ENCODE assay signal across 8 cellular contexts in the genomic region with DNA sequence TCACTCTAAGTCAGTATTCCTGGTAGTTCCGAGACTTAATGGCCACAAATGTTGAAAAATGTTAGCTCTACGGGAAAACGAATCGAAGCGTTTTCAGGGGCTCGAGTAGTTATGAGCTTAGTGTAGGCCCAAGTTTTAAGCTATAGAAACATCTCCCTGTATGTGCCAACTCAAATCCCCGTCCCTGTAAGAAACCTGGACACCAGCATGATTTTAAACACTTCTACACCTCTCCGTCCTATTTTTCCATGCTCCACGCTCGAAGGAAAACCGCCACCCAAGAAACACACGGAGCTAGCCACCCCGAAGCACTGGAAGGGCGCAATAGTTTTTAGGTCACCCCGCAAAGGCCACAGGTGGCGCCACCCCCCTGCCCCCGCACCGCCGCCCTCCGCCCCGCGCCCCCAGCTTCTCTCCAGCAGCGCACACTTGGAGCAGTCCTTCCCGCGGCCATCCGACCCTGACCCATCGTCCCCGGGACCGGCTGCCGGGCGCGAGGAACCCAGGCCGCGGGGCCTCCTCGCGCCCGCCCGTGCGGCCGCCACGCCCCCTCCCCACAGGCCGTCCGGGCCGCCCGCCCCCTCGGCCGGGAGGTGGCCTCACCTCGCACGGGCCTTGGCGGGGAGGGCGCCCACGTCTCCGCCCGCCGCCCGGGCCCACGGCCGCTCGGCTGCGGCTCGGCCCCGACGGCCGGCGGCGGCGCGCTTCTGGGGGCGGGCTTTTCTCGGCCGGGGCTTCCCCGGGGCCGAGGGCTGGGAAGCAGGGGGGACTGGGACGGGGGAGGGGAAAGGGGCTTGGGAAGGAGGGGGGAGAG. TPM values are rescaled to one million over a fixed set of nuclear protein-coding genes. Genes with fewer than 3 reads are reported as not detected.
A peak's percentile ranks its signal among the peaks of the same experiment; 100 is the strongest.
DNase-seq lines count a peak whose midpoint lies in the region; ATAC-seq and TF ChIP-seq lines count a peak whose summit lies in the region.

No MANE protein-coding gene starts in this region.

- peak overlapping the region; percentile 92 to 99 (median 95) for H3K9ac ChIP-seq in BLaER1 treated with 17β-estradiol and CSF1 and Interleukin-3, amounts not matched to agents 10 nM and 100 nM
- H3K9ac ChIP-seq in OCI-LY1 (ENCODE audit: low read length): peak overlapping the region; percentile 85

- H3K9me3 ChIP-seq in BLaER1 treated with 17β-estradiol and CSF1 and Interleukin-3, amounts not matched to agents 10 nM and 100 nM (replicated peaks in 1 of 11): no peaks in the 10 kb centered on the region
- H3K9me3 ChIP-seq in OCI-LY1 (ENCODE audit: low read length): no peaks in the 10 kb centered on the region
- no peaks in the 10 kb centered on the region for H3K9me3 ChIP-seq in hepatocyte (ENCODE audit: low read depth)

- peak; percentile 12 for TF ChIP-seq CTCF in OCI-LY1 (IDR thresholded peaks at IDR 0.05; ENCODE audit: low read length)
- TF ChIP-seq CTCF in hepatocyte (IDR thresholded peaks at IDR 0.05; ENCODE audit: poor library complexity): peak; percentile 24

- DNase-seq in amniotic epithelial cell (ENCODE audit: low read depth) (peak; percentile 20), hepatocyte (ENCODE audit: low spot score) (no peak), skeletal muscle cell (ENCODE audit: low read depth) (no peak), HPDE6-E6E7 (ENCODE audit: extremely low spot score) (no peak)

- peak overlapping the region; percentile 59 to 80 (median 72) for H3K4me3 ChIP-seq in BLaER1 treated with 17β-estradiol and CSF1 and Interleukin-3, amounts not matched to agents 10 nM and 100 nM
- H3K4me3 ChIP-seq in OCI-LY1 (ENCODE audit: low read depth, low read length, poor library complexity, severe bottlenecking) (peak overlapping the region; percentile 78), hepatocyte (peak overlapping the region; percentile 55), skeletal muscle cell (ENCODE audit: low read depth, low read length) (peak overlapping the region; percentile 54)

- peaks cover 21% of the 10 kb centered on the region for H3K79me2 ChIP-seq in OCI-LY1 (ENCODE audit: insufficient read depth, low read length)
- H3K79me2 ChIP-seq in hepatocyte: peaks cover 47% of the 10 kb centered on the region

- ATAC-seq in GM18858 (IDR thresholded peaks at IDR 0.05; ENCODE audit: unreplicated experiment): peak; percentile 26
- ATAC-seq in HG03060 (IDR thresholded peaks at IDR 0.05; ENCODE audit: low read depth, unreplicated experiment): peak; percentile 6

- no peaks in the 10 kb centered on the region for H3K27me3 ChIP-seq in BLaER1 treated with 17β-estradiol and CSF1 and Interleukin-3, amounts not matched to agents 10 nM and 100 nM
- H3K27me3 ChIP-seq in OCI-LY1 (ENCODE audit: insufficient read depth, low read length) (no peaks in the 10 kb centered on the region), hepatocyte (no peaks in the 10 kb centered on the region)

- WGBS in hepatocyte (ENCODE audit: low lambda C conversion rate, missing lambda C conversion rate): 2% methylated on average over 58 of the region's 74 CpGs

- H3F3A ChIP-seq in OCI-LY1 (ENCODE audit: insufficient read depth, low read length): no peaks in the 10 kb centered on the region

- no peaks in the 10 kb centered on the region; a peak in 1 of 22 replicates for H4K20me1 ChIP-seq in BLaER1 treated with 17β-estradiol and CSF1 and Interleukin-3, amounts not matched to agents 10 nM and 100 nM
- H4K20me1 ChIP-seq in OCI-LY1 (ENCODE audit: insufficient read depth, low read length) (no peaks in the 10 kb centered on the region), hepatocyte (ENCODE audit: insufficient read depth, poor library complexity, severe bottlenecking) (no peaks in the 10 kb centered on the region)

- peak overlapping the region; percentile 91 to 98 (median 95) for H3K27ac ChIP-seq in BLaER1 treated with 17β-estradiol and CSF1 and Interleukin-3, amounts not matched to agents 10 nM and 100 nM
- H3K27ac ChIP-seq in OCI-LY1 (ENCODE audit: low read depth, low read length, poor library complexity, severe bottlenecking) (peak overlapping the region; percentile 60), hepatocyte (peak overlapping the region; percentile 97)

- H3K4me2 ChIP-seq in BLaER1 treated with 17β-estradiol and CSF1 and Interleukin-3, amounts not matched to agents 10 nM and 100 nM: peak overlapping the region; percentile 75 to 98 (median 89)
- H3K4me2 ChIP-seq in OCI-LY1 (ENCODE audit: low read length): peak overlapping the region; percentile 94
- peak overlapping the region; percentile 77 for H3K4me2 ChIP-seq in hepatocyte

- H3K36me3 ChIP-seq in BLaER1 treated with 17β-estradiol and CSF1 and Interleukin-3, amounts not matched to agents 10 nM and 100 nM: peaks cover 7 to 15% (median 9%) of the 10 kb centered on the region in 11 experiments; a peak in 19 of 22 replicates
- H3K36me3 ChIP-seq in OCI-LY1 (ENCODE audit: insufficient read depth, low read length) (no peaks in the 10 kb centered on the region), hepatocyte (replicated peaks; ENCODE audit: insufficient read depth, low read depth) (no peaks in the 10 kb centered on the region)

- H3K9me2 ChIP-seq in OCI-LY1 (ENCODE audit: low read depth, low read length): no peaks in the 10 kb centered on the region
- H3K9me2 ChIP-seq in hepatocyte (replicated peaks; ENCODE audit: insufficient read depth): no peaks in the 10 kb centered on the region

- H2AFZ ChIP-seq in OCI-LY1 (ENCODE audit: low read length) (no peak overlapping the region), hepatocyte (peak overlapping the region; percentile 31)

- H3K4me1 ChIP-seq in BLaER1 treated with 17β-estradiol and CSF1 and Interleukin-3, amounts not matched to agents 10 nM and 100 nM: peaks cover 16 to 38% (median 32%) of the 10 kb centered on the region in 10 experiments; a peak in 19 of 20 replicates
- H3K4me1 ChIP-seq in OCI-LY1 (ENCODE audit: insufficient read depth, low read length, severe bottlenecking): peaks cover 35% of the 10 kb centered on the region
- H3K4me1 ChIP-seq in hepatocyte (ENCODE audit: insufficient read depth): peaks cover 16% of the 10 kb centered on the region

RNA-seq across cellular contexts. Expression of a gene that starts 0.5 kb away (rescaled TPM):
- total RNA-seq in hepatocyte: 22.8 and 28.7 TPM in 2 replicates
- polyA plus RNA-seq in hepatocyte: 13.4 and 17.1 TPM in 2 replicates

RNA-seq across cellular contexts. Expression of a gene that starts 4.3 kb away (rescaled TPM):
- total RNA-seq in hepatocyte: 1.3 and 1.8 TPM in 2 replicates
- polyA plus RNA-seq in hepatocyte: 1.5 and 3.4 TPM in 2 replicates

RNA-seq across cellular contexts. Expression of a gene that starts 24.8 kb away (rescaled TPM):
- total RNA-seq in hepatocyte: 44.2 and 45.9 TPM in 2 replicates
- polyA plus RNA-seq in hepatocyte: 6.1 and 15.1 TPM in 2 replicates

RNA-seq across cellular contexts. Expression of a gene that starts 29.3 kb away (rescaled TPM):
- total RNA-seq in hepatocyte: 5.9 and 7.6 TPM in 2 replicates
- 5.1 and 6.0 TPM in 2 replicates for polyA plus RNA-seq in hepatocyte

RNA-seq across cellular contexts. Expression of a gene that starts 49.3 kb away (rescaled TPM):
- total RNA-seq in hepatocyte: 0.44 and 2.0 TPM in 2 replicates
- 2.2 and 3.6 TPM in 2 replicates for polyA plus RNA-seq in hepatocyte
